In the genomic region with DNA sequence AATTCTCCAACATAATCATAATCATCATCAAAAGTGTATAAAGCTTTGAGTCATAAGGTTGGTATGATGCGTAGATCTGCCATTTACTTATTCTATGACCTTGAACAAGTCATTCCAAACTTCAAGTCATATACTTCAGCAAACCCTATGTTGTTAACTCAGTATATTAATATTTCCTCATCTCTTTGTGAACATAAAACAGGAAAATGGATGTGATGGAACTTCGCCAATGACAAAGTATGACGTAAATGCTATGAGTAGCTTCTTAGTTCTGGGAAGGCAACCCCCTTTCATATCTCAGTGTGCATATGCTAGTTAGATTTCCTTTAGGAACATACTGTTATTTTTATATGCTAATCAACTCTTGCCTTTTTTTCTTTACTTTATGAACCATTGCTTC, we compare ENCODE assay signal across 19 cellular contexts.
DNase-seq lines count a peak whose midpoint lies in the region; ATAC-seq, FAIRE-seq and TF ChIP-seq lines count a peak whose summit lies in the region.
"Had no signal": no experiment of that assay in that cellular context is flagged by ENCODE, and none has a peak within 500 bp of the region (broad histone marks: within the 10 kb centered on the region; RNA-seq: fewer than 3 reads in every experiment).

No MANE protein-coding gene starts in this region.

- H2AFZ ChIP-seq in endothelial cell of umbilical vein (ENCODE audit: low read depth, low read length), result no peak overlapping the region
- H2AFZ ChIP-seq in keratinocyte (ENCODE audit: control insufficient read depth, low read length), result no peak overlapping the region

- H4K20me1 ChIP-seq in endothelial cell of umbilical vein (replicated peaks; ENCODE audit: control insufficient read depth, extremely low read depth, insufficient read depth, low read length) (no peaks in the 10 kb centered on the region), keratinocyte (ENCODE audit: control insufficient read depth, extremely low read depth, insufficient read depth, low read length) (no peaks in the 10 kb centered on the region)

- intact Hi-C loops in endothelial cell of umbilical vein (cut with micrococcal nuclease) (loop anchor here (1.0 to 5.0 kb wide), 5 partner anchors 56 to 1722 kb away; no protein-coding TSS in a partner anchor), sciatic nerve (cut with DNase I) (no loop called here)

- H3K4me3 ChIP-seq in endothelial cell of umbilical vein (replicated peaks in 1 of 3; ENCODE audit: insufficient read depth in 1 of 3, low read depth in 1 of 3, low read length in 3 of 3) (peak overlapping the region in 1 of 3 experiments; percentile 1), keratinocyte (ENCODE audit: control insufficient read depth in 2 of 3, extremely low read depth in 1 of 3, insufficient read depth in 2 of 3, low read depth in 1 of 3, low read length in 3 of 3) (no peak overlapping the region)
- H3K4me3 ChIP-seq: SJCRH30, suprapubic skin had no signal

- POLR2A ChIA-PET in RWPE1 (lab: Yijun Ruan, JAX; ENCODE audit: low non-redundant PET), result no interaction called here
- POLR2A ChIA-PET in endothelial cell of umbilical vein (lab: Charles Lee), result no interaction called here

- H3K79me2 ChIP-seq in endothelial cell of umbilical vein (ENCODE audit: control insufficient read depth, insufficient read depth, low read length), result no peaks in the 10 kb centered on the region
- no peaks in the 10 kb centered on the region for H3K79me2 ChIP-seq in keratinocyte (ENCODE audit: control insufficient read depth, insufficient read depth, low read length)

- DNase-seq in EL (peak; percentile 63), RWPE1 (ENCODE audit: low spot score) (peak; percentile 61), endothelial cell of umbilical vein (ENCODE audit: low read depth, low spot score) (peak; percentile 99), keratinocyte (ENCODE audit: low read depth, low spot score) (peak; percentile 30), HTR-8/SVneo (ENCODE audit: insufficient read length, low spot score) (no peak), SIG-M5 (lab: John Stamatoyannopoulos, UW) (no peak), sciatic nerve (ENCODE audit: low spot score) (no peak)
- DNase-seq in stimulated activated naive CD8-positive, alpha-beta T cell treated with anti-CD3 and anti-CD28 coated beads, Interleukin-15, Interleukin-2, amounts not matched to agents 100 U/mL and 50 U/mL, for 24 hours, result no peak
- DNase-seq: activated CD4-positive, alpha-beta T cell treated with anti-CD3 and anti-CD28 coated beads for 48 hours; BE2C; cerebellar nuclear complex; DMS153; NCI-H146; T1000 had no signal

- H3K36me3 ChIP-seq in endothelial cell of umbilical vein (ENCODE audit: control insufficient read depth in 2 of 2, extremely low read depth in 1 of 2, insufficient read depth in 2 of 2, low read length in 2 of 2) (no peaks in the 10 kb centered on the region), keratinocyte (ENCODE audit: control insufficient read depth in 2 of 2, extremely low read depth in 1 of 2, insufficient read depth in 2 of 2, low read length in 2 of 2) (no peaks in the 10 kb centered on the region)
- H3K36me3 ChIP-seq: BE2C, SJCRH30, suprapubic skin had no signal

- CTCF ChIA-PET in RWPE1 (lab: Yijun Ruan, JAX), result no interaction called here
- CTCF ChIA-PET in endothelial cell of umbilical vein (lab: Charles Lee), result interaction anchor here (0.7 to 3.9 kb wide), 10 partner anchors 9 to 1843 kb away, joined by 3 to 142 read pairs (median 4); no protein-coding TSS in a partner anchor

- H3K9me3 ChIP-seq in endothelial cell of umbilical vein (replicated peaks; ENCODE audit: control insufficient read depth, insufficient read depth, low read length) (no peaks in the 10 kb centered on the region), keratinocyte (ENCODE audit: control insufficient read depth, low read depth, low read length) (no peaks in the 10 kb centered on the region)
- H3K9me3 ChIP-seq: BE2C, SJCRH30, suprapubic skin had no signal

- TF ChIP-seq CTCF in RWPE1 (conservative IDR thresholded peaks at IDR 0.05; ENCODE audit: low read depth) (no peak), endothelial cell of umbilical vein (IDR thresholded peaks at IDR 0.05; ENCODE audit: extremely low read depth in 1 of 2, insufficient read depth in 1 of 2, low read depth in 1 of 2, low read length in 2 of 2) (no peak), keratinocyte (optimal IDR thresholded peaks at IDR 0.05 in 1 of 3, IDR thresholded peaks at IDR 0.05 in 1 of 3, conservative IDR thresholded peaks at IDR 0.05 in 1 of 3; ENCODE audit: extremely low read depth in 1 of 3, insufficient read depth in 2 of 3, low read length in 3 of 3) (no peak)

- H3K4me2 ChIP-seq in endothelial cell of umbilical vein (ENCODE audit: insufficient read depth, low read length), result peak overlapping the region; percentile 56
- H3K4me2 ChIP-seq in keratinocyte (ENCODE audit: control insufficient read depth, extremely low read depth, insufficient read depth, low read depth, low read length), result peak overlapping the region; percentile 9
- H3K4me2 ChIP-seq: KMS-11 had no signal

- no peaks in the 10 kb centered on the region for H3K9me1 ChIP-seq in endothelial cell of umbilical vein (replicated peaks; ENCODE audit: control insufficient read depth, extremely low read depth, insufficient read depth, low read length)
- H3K9me1 ChIP-seq in keratinocyte (ENCODE audit: control insufficient read depth, extremely low read depth, insufficient read depth, low read length), result no peaks in the 10 kb centered on the region

- H3K9ac ChIP-seq in endothelial cell of umbilical vein (replicated peaks; ENCODE audit: extremely low read depth, insufficient read depth, low read length) (peak overlapping the region; percentile 75), keratinocyte (ENCODE audit: control insufficient read depth, extremely low read depth, insufficient read depth, low read length) (no peak overlapping the region)
- H3K9ac ChIP-seq: KMS-11 had no signal

- ATAC-seq in stimulated activated naive CD8-positive, alpha-beta T cell treated with anti-CD3 and anti-CD28 coated beads, Interleukin-15, Interleukin-2, amounts not matched to agents 100 U/mL and 50 U/mL, for 24 hours, result no peak
- no peak for ATAC-seq in sciatic nerve
- ATAC-seq: activated naive CD4-positive, alpha-beta T cell treated with anti-CD3 and anti-CD28 coated beads, Interleukin-2, amount 50 U/mL, for 72 hours; natural killer cell treated with Interleukin-12 subunit alpha and Interleukin-12 subunit beta and Interleukin-15 and Interleukin-18, amount 100 ng/mL, for 72 hours had no signal

- TF ChIP-seq POLR2A in endothelial cell of umbilical vein (IDR thresholded peaks at IDR 0.05; ENCODE audit: low read depth, low read length), result peak; percentile 20

- H3K27me3 ChIP-seq in endothelial cell of umbilical vein (ENCODE audit: control insufficient read depth in 2 of 2, insufficient read depth in 2 of 2, low read length in 2 of 2), result no peaks in the 10 kb centered on the region
- H3K27me3 ChIP-seq in keratinocyte (ENCODE audit: control insufficient read depth, extremely low read depth, insufficient read depth, low read length), result no peaks in the 10 kb centered on the region
- H3K27me3 ChIP-seq: BE2C, SJCRH30, suprapubic skin had no signal

- H3K4me1 ChIP-seq in endothelial cell of umbilical vein (ENCODE audit: control insufficient read depth, extremely low read depth, insufficient read depth, low read length) (peaks cover 52% of the 10 kb centered on the region), keratinocyte (ENCODE audit: control insufficient read depth, extremely low read depth, insufficient read depth, low read length) (peaks cover 47% of the 10 kb centered on the region)
- H3K4me1 ChIP-seq: BE2C, suprapubic skin had no signal

- dilution Hi-C loops in endothelial cell of umbilical vein (cut with MboI; ENCODE audit: extremely low pct_ligation_motif_present, low sequenced_read_pairs) (loop anchor here (25.0 kb wide), 1 partner anchor 242 kb away; no protein-coding TSS in a partner anchor), keratinocyte (cut with MboI; ENCODE audit: extremely low pct_ligation_motif_present, low sequenced_read_pairs) (no loop called here)

- H3K27ac ChIP-seq in RWPE1, result no peak overlapping the region
- peak overlapping the region; percentile 92 for H3K27ac ChIP-seq in endothelial cell of umbilical vein (ENCODE audit: insufficient read depth, low read depth, low read length)
- H3K27ac ChIP-seq in keratinocyte (ENCODE audit: control insufficient read depth, insufficient read depth, low read length), result peak overlapping the region; percentile 54
- H3K27ac ChIP-seq: KMS-11, SJCRH30, suprapubic skin had no signal

- BruUV-seq in endothelial cell of umbilical vein (replicated peaks; lab: Mats Ljungman, UMichigan), result no TSS peak

- FAIRE-seq in endothelial cell of umbilical vein (lab: Jason Lieb, UNC) (peak; percentile 78), keratinocyte (lab: Jason Lieb, UNC) (peak; percentile 51), HTR-8/SVneo (lab: Jason Lieb, UNC) (no peak)

TF ChIP-seq in endothelial cell of umbilical vein, 7 proteins besides CTCF, POLR2A, EP300 and RAD21:
- TF ChIP-seq GATA2 (IDR thresholded peaks at IDR 0.05; ENCODE audit: insufficient read depth, insufficient read length, low read depth, low read length) (peak; percentile 84), FOS (IDR thresholded peaks at IDR 0.05; ENCODE audit: borderline replicate concordance, insufficient read depth, low read length) (peak; percentile 77), EZH2 (IDR thresholded peaks at IDR 0.05; ENCODE audit: borderline replicate concordance, low read depth, low read length, severe bottlenecking) (no peak), MYC (IDR thresholded peaks at IDR 0.05; ENCODE audit: low read depth, low read length) (no peak), POLR2AphosphoS5 (IDR thresholded peaks at IDR 0.05; ENCODE audit: insufficient read depth, low read depth, low read length) (peak; percentile 64), JUN (IDR thresholded peaks at IDR 0.05; ENCODE audit: borderline replicate concordance, insufficient read depth, insufficient read length, low read depth) (peak; percentile 86)
- TF ChIP-seq, protein P1, sequence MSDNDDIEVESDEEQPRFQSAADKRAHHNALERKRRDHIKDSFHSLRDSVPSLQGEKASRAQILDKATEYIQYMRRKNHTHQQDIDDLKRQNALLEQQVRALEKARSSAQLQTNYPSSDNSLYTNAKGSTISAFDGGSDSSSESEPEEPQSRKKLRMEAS (IDR thresholded peaks at IDR 0.05; ENCODE audit: insufficient read depth, insufficient read length), result no peak

Comparison
In these comparisons a context has a peak if more than half of its experiments do, and no peak if none do; other contexts are left out.
1. DNase-seq: peak in EL (single experiment), RWPE1 (single experiment), endothelial cell of umbilical vein (single experiment) and keratinocyte (single experiment); none in HTR-8/SVneo (single experiment), SIG-M5 (single experiment), stimulated activated naive CD8-positive, alpha-beta T cell treated with anti-CD3 and anti-CD28 coated beads, Interleukin-15, Interleukin-2, amounts not matched to agents 100 U/mL and 50 U/mL, for 24 hours (single experiment) and sciatic nerve (single experiment).